Comparison of ENCODE assay signal across 27 cellular contexts in the genomic region with DNA sequence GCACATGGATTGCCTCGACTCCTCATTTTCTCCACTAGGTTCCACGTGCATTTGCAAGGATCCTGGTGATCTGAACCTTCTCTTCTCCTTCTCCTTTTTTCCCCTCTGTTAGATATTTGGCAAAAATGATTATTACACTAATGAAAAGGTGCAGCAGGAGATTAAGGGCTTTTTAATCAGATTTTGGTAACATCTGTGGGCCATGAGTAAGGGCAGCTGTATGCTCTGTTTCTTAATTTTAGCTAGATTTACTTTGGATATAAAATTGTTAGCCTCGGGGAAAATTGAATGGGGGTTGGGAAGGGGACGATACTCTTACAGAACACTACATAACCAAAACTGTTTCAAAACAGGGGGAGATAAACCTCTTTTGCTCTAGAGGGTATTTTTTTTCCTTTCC.
"Had no signal": no experiment of that assay in that cellular context is flagged by ENCODE, and none has a peak within 500 bp of the region (broad histone marks: within the 10 kb centered on the region; RNA-seq: fewer than 3 reads in every experiment).

No MANE protein-coding gene starts in this region.

- H3K9me3 ChIP-seq: adrenal gland, body of pancreas, breast epithelium, Peyer's patch had no signal

- H3K4me3 Mint-ChIP-seq: activated CD4-positive, alpha-beta T cell treated with anti-CD3 and anti-CD28 coated beads, Interleukin-2, amount 10 ng/mL, durations not matched to agents 24 days and 14 days; activated CD8-positive, alpha-beta T cell treated with anti-CD3 and anti-CD28 coated beads, Interleukin-2, amount 10 ng/mL, durations not matched to agents 7 days and 5 days; activated naive CD4-positive, alpha-beta T cell treated with anti-CD3 and anti-CD28 coated beads for 36 hours; activated T-cell treated with anti-CD3 and anti-CD28 coated beads, Interleukin-2, amount 50 U/mL, for 24 hours; T-helper 2 cell treated with Interferon-gamma antibody and Interleukin-4, amounts not matched to agents 5 μg/mL and 100 μg/mL, for 36 hours had no signal

- H3K4me1 ChIP-seq: adrenal gland, breast epithelium, Peyer's patch, SJSA1 had no signal

- H3K27ac ChIP-seq: adrenal gland, body of pancreas, breast epithelium, Peyer's patch, SJSA1 had no signal

- H3K27ac Mint-ChIP-seq: activated CD4-positive, alpha-beta T cell treated with anti-CD3 and anti-CD28 coated beads, Interleukin-2, amount 10 ng/mL, durations not matched to agents 24 days and 14 days; activated CD8-positive, alpha-beta T cell treated with anti-CD3 and anti-CD28 coated beads, Interleukin-2, amount 10 ng/mL, durations not matched to agents 7 days and 5 days; activated naive CD4-positive, alpha-beta T cell treated with anti-CD3 and anti-CD28 coated beads for 36 hours; activated naive CD4-positive, alpha-beta T cell treated with anti-CD3 and anti-CD28 coated beads, Interleukin-2, amount 50 U/mL, for 72 hours; activated T-cell treated with anti-CD3 and anti-CD28 coated beads, Interleukin-2, amount 50 U/mL, for 24 hours; activated T-helper 2 cell treated with anti-CD3 and anti-CD28 coated beads, Interferon-gamma antibody, Interleukin-2, Interleukin-4, amounts not matched to agents 10 μg/mL and 5 μg/mL and 100 μg/mL, durations not matched to agents 14 hours and 24 hours and 36 hours; T-helper 2 cell treated with Interferon-gamma antibody and Interleukin-4, amounts not matched to agents 5 μg/mL and 100 μg/mL, for 36 hours had no signal

- H3K36me3 ChIP-seq: adrenal gland, breast epithelium, Peyer's patch, SJSA1 had no signal

- H3K27me3 ChIP-seq: adrenal gland, body of pancreas, Peyer's patch, SJSA1 had no signal

- ATAC-seq: activated CD8-positive, alpha-beta T cell treated with anti-CD3 and anti-CD28 coated beads, Interleukin-2, amount 10 ng/mL, durations not matched to agents 7 days and 5 days; activated naive CD4-positive, alpha-beta T cell treated with anti-CD3 and anti-CD28 coated beads, Interleukin-2, amount 50 U/mL, for 72 hours; body of pancreas; PC-3 had no signal

- H3K36me3 Mint-ChIP-seq: activated naive CD4-positive, alpha-beta T cell treated with anti-CD3 and anti-CD28 coated beads, Interleukin-2, amount 50 U/mL, for 72 hours had no signal

- H3K9me3 Mint-ChIP-seq: activated CD4-positive, alpha-beta T cell treated with anti-CD3 and anti-CD28 coated beads, Interleukin-2, amount 10 ng/mL, durations not matched to agents 24 days and 14 days; activated naive CD4-positive, alpha-beta T cell treated with anti-CD3 and anti-CD28 coated beads for 36 hours; activated naive CD4-positive, alpha-beta T cell treated with anti-CD3 and anti-CD28 coated beads, Interleukin-2, amount 50 U/mL, for 72 hours; activated T-cell treated with anti-CD3 and anti-CD28 coated beads, Interleukin-2, amount 50 U/mL, for 24 hours; activated T-helper 2 cell treated with anti-CD3 and anti-CD28 coated beads, Interferon-gamma antibody, Interleukin-2, Interleukin-4, amounts not matched to agents 10 μg/mL and 5 μg/mL and 100 μg/mL, durations not matched to agents 14 hours and 24 hours and 36 hours; T-helper 2 cell treated with Interferon-gamma antibody and Interleukin-4, amounts not matched to agents 5 μg/mL and 100 μg/mL, for 36 hours had no signal

- DNase-seq: activated CD4-positive, alpha-beta T cell treated with anti-CD3 and anti-CD28 coated beads, Interleukin-2, amount 10 ng/mL, durations not matched to agents 24 days and 14 days; activated CD4-positive, alpha-beta T cell treated with anti-CD3 and anti-CD28 coated beads, Interleukin-2, amount 50 U/mL, for 4 hours; activated CD8-positive, alpha-beta T cell treated with anti-CD3 and anti-CD28 coated beads, Interleukin-2, amount 10 ng/mL, durations not matched to agents 7 days and 5 days; activated gamma-delta T cell; activated naive CD4-positive, alpha-beta T cell treated with anti-CD3 and anti-CD28 coated beads for 36 hours; activated T-cell treated with anti-CD3 and anti-CD28 coated beads, Interleukin-2, amount 50 U/mL, for 24 hours; NCI-H1092 treated with DMSO at 0.1 percent for 48 hours; NCI-H1417; NCI-H146; NCI-H187; NCI-H2029 treated with DMSO at 0.1 percent for 48 hours; NCI-H2107; NCI-H2171; NCI-H510A; NCI-H748 treated with DMSO at 0.1 percent for 48 hours; NK-92 treated with Interleukin-12 subunit alpha and Interleukin-12 subunit beta, amount 100 ng/mL, for 24 hours; PC-3; Peyer's patch; RPMI8226; SHP77 treated with DMSO at 0.1 percent for 48 hours had no signal

- H3K4me3 ChIP-seq: adrenal gland, body of pancreas, breast epithelium, Peyer's patch, SJSA1 had no signal
